ENCODE assay signal across 17 cellular contexts in genomic region chr10:273088-273487, GRCh38.
"Had no signal": no experiment of that assay in that cellular context is flagged by ENCODE, and none has a peak within 500 bp of the region (broad histone marks: within the 10 kb centered on the region; RNA-seq: fewer than 3 reads in every experiment).

No MANE protein-coding gene starts in this region.

- H3K27me3 ChIP-seq: colonic mucosa, esophagus muscularis mucosa, heart right ventricle, left lung had no signal

- H3K4me1 ChIP-seq: colonic mucosa, esophagus muscularis mucosa, foreskin keratinocyte, heart right ventricle, left lung, lower lobe of right lung had no signal

- DNase-seq: cerebellar nuclear complex; colonic mucosa; cortex of kidney; effector CD8-positive, alpha-beta T cell; effector memory CD8-positive, alpha-beta T cell; foreskin keratinocyte; glutamatergic neuron; head of caudate nucleus; heart right ventricle; hippocampal formation; left cardiac atrium; left ventricle myocardium superior; lower lobe of right lung; mesenchymal stem cell; mucosa of descending colon had no signal

- H3K36me3 ChIP-seq: colonic mucosa, left lung had no signal

- ATAC-seq: effector memory CD8-positive, alpha-beta T cell; foreskin keratinocyte; left cardiac atrium; left lung; left ventricle myocardium superior; lower lobe of right lung; mucosa of descending colon had no signal

- H3K9me3 ChIP-seq: colonic mucosa, esophagus muscularis mucosa, heart right ventricle, left lung, lower lobe of right lung, mucosa of descending colon had no signal

- H3K27ac ChIP-seq: colonic mucosa, esophagus muscularis mucosa, foreskin keratinocyte, heart right ventricle, left lung, lower lobe of right lung had no signal

- H3K4me3 ChIP-seq: colonic mucosa, esophagus muscularis mucosa, heart right ventricle, left lung, lower lobe of right lung, mucosa of descending colon had no signal
